15 cellular contexts compared by ENCODE assay signal in genomic region chr18:5998907-5999306, GRCh38.
DNase-seq lines count a peak whose midpoint lies in the region; ATAC-seq and FAIRE-seq lines count a peak whose summit lies in the region.
"Had no signal": no experiment of that assay in that cellular context is flagged by ENCODE, and none has a peak within 500 bp of the region (broad histone marks: within the 10 kb centered on the region; RNA-seq: fewer than 3 reads in every experiment).

No MANE protein-coding gene starts in this region.

- no peak for FAIRE-seq in frontal cortex (lab: Jason Lieb, UNC)
- FAIRE-seq: astrocyte had no signal

- peak; percentile 99 for ATAC-seq in GM18867 (IDR thresholded peaks at IDR 0.05; ENCODE audit: unreplicated experiment)
- peak; percentile 94 for ATAC-seq in GM21423 (IDR thresholded peaks at IDR 0.05; ENCODE audit: unreplicated experiment)
- peak; percentile 95 for ATAC-seq in HG02981 (IDR thresholded peaks at IDR 0.05; ENCODE audit: unreplicated experiment)
- ATAC-seq in HG03575 (IDR thresholded peaks at IDR 0.05; ENCODE audit: extremely low read depth, insufficient number of reproducible peaks, low FRiP score, unreplicated experiment) = peak; percentile 84

- no peak overlapping the region for H3K27ac ChIP-seq in caudate nucleus (ENCODE audit: low read depth, low read length)
- H3K27ac ChIP-seq: C4-2B, spleen, VCaP had no signal

- DNase-seq in NAMALWA (ENCODE audit: low spot score) (no peak), caudate nucleus (lab: John Stamatoyannopoulos, UW) (no peak), frontal cortex (ENCODE audit: low spot score in 2 of 2) (no peak), NCI-H2227 treated with DMSO at 0.1 percent for 48 hours (lab: John Stamatoyannopoulos, UW) (no peak)
- DNase-seq: activated T-cell treated with anti-CD3 and anti-CD28 coated beads, Interleukin-2, amount 50 U/mL, for 24 hours; NCI-H524; SHP77 treated with DMSO at 0.1 percent for 48 hours; spleen had no signal
